In the genomic region with DNA sequence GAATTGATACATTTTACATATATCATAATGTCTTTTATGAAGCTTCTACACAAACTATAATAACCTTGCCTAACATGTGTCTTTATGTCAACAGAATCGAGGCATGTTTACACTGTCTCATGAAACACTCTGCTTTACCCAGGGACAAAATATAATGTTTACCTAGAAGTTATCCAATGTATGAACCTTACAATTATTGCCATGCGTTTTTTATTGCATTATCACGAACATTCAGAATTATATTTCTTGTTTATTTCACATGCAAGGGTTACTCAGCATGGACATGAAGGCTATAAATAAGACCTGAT, we compare ENCODE assay signal across 24 cellular contexts. TPM values are rescaled to one million over a fixed set of nuclear protein-coding genes. Genes with fewer than 3 reads are reported as not detected.
DNase-seq lines count a peak whose midpoint lies in the region; ATAC-seq, FAIRE-seq and TF ChIP-seq lines count a peak whose summit lies in the region.
"Had no signal": no experiment of that assay in that cellular context is flagged by ENCODE, and none has a peak within 500 bp of the region (broad histone marks: within the 10 kb centered on the region; RNA-seq: fewer than 3 reads in every experiment).

No MANE protein-coding gene starts in this region.

- intact Hi-C loops in HepG2 (cut with micrococcal nuclease; ENCODE audit: unreplicated experiment) (no loop called here), sigmoid colon (cut with DNase I) (no loop called here)

- no peaks in the 10 kb centered on the region for H3K79me2 ChIP-seq in HepG2 (ENCODE audit: insufficient read depth, low read length)

- no peaks in the 10 kb centered on the region for H3K4me1 ChIP-seq in HepG2 (ENCODE audit: insufficient read depth, low read length)
- H3K4me1 ChIP-seq in sigmoid colon, result peaks cover 0 to 6% (median 3%) of the 10 kb centered on the region in 4 donors
- H3K4me1 ChIP-seq: SJSA1 had no signal

- no peak overlapping the region for H3K9ac ChIP-seq in HepG2 (ENCODE audit: insufficient read depth, low read depth, low read length)

- POLR2A ChIA-PET in HepG2 (lab: Yijun Ruan, JAX), result no interaction called here

- TF ChIP-seq CTCF in HepG2 (CRISPR knock-in tag; IDR thresholded peaks at IDR 0.05) (no peak), sigmoid colon (IDR thresholded peaks at IDR 0.05) (no peak)

- TF ChIP-seq RAD21 in HepG2 (CRISPR knock-in tag; IDR thresholded peaks at IDR 0.05), result no peak

- peak; percentile 9 for DNase-seq in NCI-H146 treated with DMSO at 0.1 percent for 48 hours (lab: John Stamatoyannopoulos, UW; ENCODE audit: unreplicated experiment)
- DNase-seq in NCI-H146 (lab: John Stamatoyannopoulos, UW), result no peak
- DNase-seq in DMS53 treated with DMSO at 0.1 percent for 48 hours (lab: John Stamatoyannopoulos, UW; ENCODE audit: unreplicated experiment), result peak; percentile 39
- peak; percentile 22 for DNase-seq in NCI-H748 treated with DMSO at 0.1 percent for 48 hours (lab: John Stamatoyannopoulos, UW)
- DNase-seq in HepG2 (ENCODE audit: low spot score), result no peak
- no peak for DNase-seq in NOMO-1 (lab: John Stamatoyannopoulos, UW; ENCODE audit: unreplicated experiment in 2 of 2)
- DNase-seq in sigmoid colon, result no peak
- DNase-seq: Calu3, DMS79 treated with DMSO at 0.1 percent for 48 hours, GF-D8, Kasumi-1, NCI-H1105, NCI-H1694 treated with DMSO at 0.1 percent for 48 hours, NCI-H446 treated with DMSO at 0.1 percent for 48 hours, NCI-H774, Right ventricle myocardium superior, RPMI8226, T-helper 2 cell had no signal

- CTCF ChIA-PET in HepG2 (lab: Yijun Ruan, JAX; ENCODE audit: low intra/inter-chr PET ratio, low total read pairs), result no interaction called here

- H3K9me3 ChIP-seq in HepG2 (ENCODE audit: low read length) (peaks cover 24% of the 10 kb centered on the region), sigmoid colon (no peaks in the 10 kb centered on the region)
- H3K9me3 ChIP-seq: SJSA1 had no signal

- H4K20me1 ChIP-seq in HepG2 (ENCODE audit: insufficient read depth, low read length), result no peaks in the 10 kb centered on the region

- ATAC-seq in HepG2, result no peak
- ATAC-seq: HCT116, K562 had no signal

- TF ChIP-seq EP300 in HepG2 (IDR thresholded peaks at IDR 0.05; ENCODE audit: low read depth in 2 of 2, low read length in 2 of 2) (no peak), HepG2 (CRISPR knock-in tag; IDR thresholded peaks at IDR 0.05; ENCODE audit: borderline replicate concordance) (no peak), sigmoid colon (IDR thresholded peaks at IDR 0.05) (no peak)

- 1% methylated on average over 3 of the region's 3 CpGs for WGBS in HepG2 (ENCODE audit: low lambda C conversion rate)
- 13 to 54% methylated on average over 3 of the region's 3 CpGs for WGBS in sigmoid colon, 2 donors

- FAIRE-seq in HepG2 (lab: Jason Lieb, UNC), result no peak
- FAIRE-seq: GM12891, H1, K562 had no signal

- no peak overlapping the region for H2AFZ ChIP-seq in HepG2 (ENCODE audit: low read length)

- no peak overlapping the region for H3K4me2 ChIP-seq in HepG2 (ENCODE audit: low read depth, low read length)

- H3K27me3 ChIP-seq in HepG2 (ENCODE audit: control insufficient read depth in 1 of 2, insufficient read depth in 2 of 2, low read length in 2 of 2), result peaks cover 0 to under 1% of the 10 kb centered on the region in 2 experiments; a peak in 3 of 5 replicates
- no peaks in the 10 kb centered on the region for H3K27me3 ChIP-seq in sigmoid colon
- H3K27me3 ChIP-seq: SJSA1 had no signal

- H3K4me3 ChIP-seq in HepG2 (replicated peaks in 1 of 3; ENCODE audit: insufficient read depth in 1 of 3, low read depth in 2 of 3, low read length in 3 of 3) (no peak overlapping the region), sigmoid colon (no peak overlapping the region)
- H3K4me3 ChIP-seq: K562, SJSA1 had no signal

- no peak overlapping the region for H3K27ac ChIP-seq in HepG2 (ENCODE audit: extremely low read length, insufficient read depth, low read length)
- no peak overlapping the region for H3K27ac ChIP-seq in sigmoid colon
- H3K27ac ChIP-seq: SJSA1 had no signal

- no TSS peak for BruUV-seq in HepG2 (replicated peaks; lab: Mats Ljungman, UMichigan)

- no peaks in the 10 kb centered on the region for H3K36me3 ChIP-seq in HepG2 (replicated peaks in 1 of 2; ENCODE audit: control insufficient read depth in 1 of 2, insufficient read depth in 2 of 2, low read length in 2 of 2)
- peaks cover 0 to 38% (median 5%) of the 10 kb centered on the region in 4 donors for H3K36me3 ChIP-seq in sigmoid colon
- H3K36me3 ChIP-seq: SJSA1 had no signal

- in situ Hi-C loops in HepG2 (cut with HindIII; ENCODE audit: extremely low pct_ligation_motif_present, low pct_unique_long_range_greater_than_20kb), result no loop called here

- TF ChIP-seq POLR2A in HepG2 (IDR thresholded peaks at IDR 0.05; ENCODE audit: insufficient read depth in 1 of 2, low read depth in 2 of 2, low read length in 2 of 2) (no peak), sigmoid colon (IDR thresholded peaks at IDR 0.05) (no peak)

TF ChIP-seq in HepG2, 621 proteins besides CTCF, POLR2A, EP300 and RAD21:
- TF ChIP-seq FOXC1 (CRISPR knock-in tag; IDR thresholded peaks at IDR 0.05; ENCODE audit: borderline replicate concordance) (no peak), FOXA3 (CRISPR knock-in tag; IDR thresholded peaks at IDR 0.05) (peak; percentile 37; the same call in 1 of the 2 replicates)

RNA-seq across cellular contexts. Expression of gene LONRF2, which starts 19.8 kb away (rescaled TPM):
- total RNA-seq in HepG2 (2016; rRNA removed; fragmentation: Illumina TruSeq; extraction: Trizol) (not detected in 2 replicates), sigmoid colon (10 to 100 TPM; 14.6 to 25.8 (median 18.6) TPM)
- total RNA-seq in HepG2 (2016; cell fraction: cytosol; rRNA removed; fragmentation: Illumina TruSeq; extraction: Trizol; ENCODE audit: low read depth), result not detected in 2 replicates
- total RNA-seq in HepG2 (2016; cell fraction: insoluble cytoplasmic fraction; rRNA removed; fragmentation: Illumina TruSeq; extraction: Trizol), result not detected in 2 replicates
- not detected in 2 replicates for total RNA-seq in HepG2 (2016; cell fraction: membrane; rRNA removed; fragmentation: Illumina TruSeq; extraction: Trizol)
- total RNA-seq in HepG2 (2016; cell fraction: nucleus; rRNA removed; fragmentation: Illumina TruSeq; extraction: Trizol), result 0.03 TPM in 1 of 2 replicates, not detected in the other
- polyA plus RNA-seq in HepG2 (2011; rRNA removed) (0.01 TPM in 1 of 2 replicates, not detected in the other), sigmoid colon (under 1 TPM; under 0.01 to 0.89 (median under 0.01) TPM)
- not detected in 2 replicates for polyA plus RNA-seq in HepG2 (2011; cell fraction: cytosol; rRNA removed)
- polyA plus RNA-seq in HepG2 (2011; cell fraction: nucleus; rRNA removed), result 0.02 TPM in 1 of 2 replicates, not detected in the other
- not detected in 2 replicates for polyA plus RNA-seq in HepG2 (2012)
- polyA plus RNA-seq in HepG2 (2016; cell fraction: cytosol; fragmentation: Illumina TruSeq; extraction: Trizol; ENCODE audit: low read depth), result not detected in 2 replicates
- polyA plus RNA-seq in HepG2 (2016; cell fraction: insoluble cytoplasmic fraction; fragmentation: Illumina TruSeq; extraction: Trizol; ENCODE audit: low read depth), result not detected in 2 replicates
- polyA plus RNA-seq in HepG2 (2016; cell fraction: membrane; fragmentation: Illumina TruSeq; extraction: Trizol; ENCODE audit: low read depth), result not detected in 2 replicates
- not detected in 2 replicates for polyA plus RNA-seq in HepG2 (2016; cell fraction: nucleus; fragmentation: Illumina TruSeq; extraction: Trizol; ENCODE audit: insufficient read depth, low read depth)
- polyA minus RNA-seq in HepG2 (2011; rRNA and poly(A)+ RNA removed; ENCODE audit: low replicate concordance), result 0.10 and 0.33 TPM in 2 replicates
- polyA minus RNA-seq in HepG2 (2011; cell fraction: cytosol; rRNA and poly(A)+ RNA removed), result not detected in 2 replicates
- polyA minus RNA-seq in HepG2 (2011; cell fraction: nucleus; rRNA and poly(A)+ RNA removed), result under 0.01 TPM in 1 of 2 replicates, not detected in the other
- total RNA-seq: MCF 10A, SJSA1 had no signal

Comparison
In these comparisons a context has a peak if more than half of its experiments do, and no peak if none do; other contexts are left out.
1. DNase-seq: peak in NCI-H146 treated with DMSO at 0.1 percent for 48 hours (single experiment), DMS53 treated with DMSO at 0.1 percent for 48 hours (single experiment) and NCI-H748 treated with DMSO at 0.1 percent for 48 hours (single experiment); none in NCI-H146 (single experiment), HepG2 (single experiment), NOMO-1 (0 of 2) and sigmoid colon (single experiment).
2. RNA of gene LONRF2, which starts 19.8 kb away (total RNA-seq): 14.6 to 25.8 TPM in sigmoid colon; 0.03 TPM in HepG2; every median in the first group is over 10 times any median in the second.